In genomic region chr21:25881524-25882376, GRCh38 we compare ENCODE assay signal across 8 cellular contexts.
DNase-seq lines count a peak whose midpoint lies in the region; ATAC-seq lines count a peak whose summit lies in the region.

No MANE protein-coding gene starts in this region.

- DNase-seq in CD1c-positive myeloid dendritic cell (ENCODE audit: extremely low spot score) (peak; percentile 71), NCI-H526 treated with DMSO at 0.1 percent for 48 hours (lab: John Stamatoyannopoulos, UW) (peak; percentile 7), ecto neural progenitor cell (ENCODE audit: low spot score) (peak; percentile 59), mesenchymal stem cell (peak; percentile 66)
- DNase-seq in activated CD4-positive, alpha-beta T cell treated with anti-CD3 and anti-CD28 coated beads, Interleukin-2, amount 50 U/mL, for 24 hours (ENCODE audit: low read depth in 1 of 2, low spot score in 1 of 2), result peak; percentile 21 to 30
- DNase-seq in stimulated activated CD8-positive, alpha-beta memory T cell treated with anti-CD3 and anti-CD28 coated beads, Interleukin-4, amount 100 ng/mL, for 4 hours (ENCODE audit: low read depth in 2 of 2, low spot score in 1 of 2), result peak; percentile 7 to 16

- no peak overlapping the region for H3K18ac ChIP-seq in mesenchymal stem cell (ENCODE audit: low read depth in 1 of 2, low read length in 2 of 2)

- H3K9ac ChIP-seq in mesenchymal stem cell (ENCODE audit: low read length), result no peak overlapping the region

- no peak overlapping the region for H2AFZ ChIP-seq in mesenchymal stem cell (ENCODE audit: low read depth, low read length)

- H3K36me3 ChIP-seq in mesenchymal stem cell (ENCODE audit: control insufficient read depth in 1 of 2, insufficient read depth in 2 of 2, low read depth in 1 of 2, low read length in 2 of 2), result peaks cover 23 to 69% of the 10 kb centered on the region in 2 experiments

- H2BK15ac ChIP-seq in mesenchymal stem cell (ENCODE audit: low read depth, poor library complexity, severe bottlenecking), result no peak overlapping the region

- peaks cover 22% of the 10 kb centered on the region for H3K79me1 ChIP-seq in mesenchymal stem cell (replicated peaks; ENCODE audit: low read length, poor library complexity, severe bottlenecking)

- H2AK5ac ChIP-seq in mesenchymal stem cell (ENCODE audit: low read length, severe bottlenecking), result no peak overlapping the region

- no peaks in the 10 kb centered on the region for H3K9me3 ChIP-seq in mesenchymal stem cell (ENCODE audit: control insufficient read depth, low read length)

- H3K4me3 ChIP-seq in mesenchymal stem cell (ENCODE audit: insufficient read depth in 1 of 2, low read depth in 1 of 2, low read length in 2 of 2), result no peak overlapping the region

- no peak overlapping the region for H2BK5ac ChIP-seq in mesenchymal stem cell (ENCODE audit: low read depth, low read length, poor library complexity, severe bottlenecking)

- H4K8ac ChIP-seq in mesenchymal stem cell (ENCODE audit: low read length), result no peak overlapping the region

- no peak overlapping the region for H4K91ac ChIP-seq in mesenchymal stem cell (ENCODE audit: low read length)

- H3K4me2 ChIP-seq in mesenchymal stem cell (ENCODE audit: low read length, poor library complexity, severe bottlenecking), result no peak overlapping the region

- H2BK120ac ChIP-seq in mesenchymal stem cell (ENCODE audit: low read depth, low read length), result no peak overlapping the region

- no peak overlapping the region for H3K27ac ChIP-seq in mesenchymal stem cell (ENCODE audit: low read length, poor library complexity, severe bottlenecking)

- WGBS in mesenchymal stem cell, result 78% methylated on average over 16 of the region's 17 CpGs

- ATAC-seq in GM19025 (IDR thresholded peaks at IDR 0.05; ENCODE audit: low read depth, unreplicated experiment), result peak; percentile 85
- ATAC-seq in HG03135 (IDR thresholded peaks at IDR 0.05; ENCODE audit: unreplicated experiment), result peak; percentile 85

- no peak overlapping the region for H3K14ac ChIP-seq in mesenchymal stem cell (ENCODE audit: low read length in 2 of 2)

- H2BK12ac ChIP-seq in mesenchymal stem cell (ENCODE audit: low read length in 2 of 2), result no peak overlapping the region

- peaks cover 16% of the 10 kb centered on the region for H3K4me1 ChIP-seq in mesenchymal stem cell (ENCODE audit: control insufficient read depth, insufficient read depth, low read depth, low read length)

- no peaks in the 10 kb centered on the region for H3K27me3 ChIP-seq in mesenchymal stem cell (ENCODE audit: control insufficient read depth in 1 of 2, insufficient read depth in 1 of 2, low read length in 2 of 2)

- H3K4ac ChIP-seq in mesenchymal stem cell (ENCODE audit: low read depth in 1 of 2, low read length in 2 of 2), result no peak overlapping the region

- H3K23ac ChIP-seq in mesenchymal stem cell (ENCODE audit: low read length in 2 of 2), result no peak overlapping the region

Comparison
In these comparisons a context has a peak if more than half of its experiments do, and no peak if none do; other contexts are left out.
1. DNase-seq: peak in every context shown above with its lines; median percentile 71 in CD1c-positive myeloid dendritic cell; 66 in mesenchymal stem cell; 59 in ecto neural progenitor cell; 26 in activated CD4-positive, alpha-beta T cell treated with anti-CD3 and anti-CD28 coated beads, Interleukin-2, amount 50 U/mL, for 24 hours; 12 in stimulated activated CD8-positive, alpha-beta memory T cell treated with anti-CD3 and anti-CD28 coated beads, Interleukin-4, amount 100 ng/mL, for 4 hours; 7 in NCI-H526 treated with DMSO at 0.1 percent for 48 hours.